ENCODE assay signal across 1 cellular context in genomic region chr19:4916292-4917082, GRCh38.
A peak's percentile ranks its signal among the peaks of the same experiment; 100 is the strongest.
TF ChIP-seq lines count a peak whose summit lies in the region.

No MANE protein-coding gene starts in this region.

TF ChIP-seq in GM12878, 131 proteins besides CTCF, POLR2A, EP300 and RAD21 (continued from another document):
- TF ChIP-seq PRDM15 (CRISPR knock-in tag; IDR thresholded peaks at IDR 0.05) (no peak), NR2F1 (conservative IDR thresholded peaks at IDR 0.05) (peak; percentile 87), SUZ12 (IDR thresholded peaks at IDR 0.05; ENCODE audit: unreplicated experiment) (no peak), SPI1 (IDR thresholded peaks at IDR 0.05; ENCODE audit: borderline replicate concordance, insufficient read depth, low read depth, low read length) (peak; percentile 75; the same call in 1 of the 2 replicates), ZNF207 (IDR thresholded peaks at IDR 0.05; ENCODE audit: borderline replicate concordance) (no peak), PML (IDR thresholded peaks at IDR 0.05; ENCODE audit: low read length) (no peak)
- TF ChIP-seq, protein P1, sequence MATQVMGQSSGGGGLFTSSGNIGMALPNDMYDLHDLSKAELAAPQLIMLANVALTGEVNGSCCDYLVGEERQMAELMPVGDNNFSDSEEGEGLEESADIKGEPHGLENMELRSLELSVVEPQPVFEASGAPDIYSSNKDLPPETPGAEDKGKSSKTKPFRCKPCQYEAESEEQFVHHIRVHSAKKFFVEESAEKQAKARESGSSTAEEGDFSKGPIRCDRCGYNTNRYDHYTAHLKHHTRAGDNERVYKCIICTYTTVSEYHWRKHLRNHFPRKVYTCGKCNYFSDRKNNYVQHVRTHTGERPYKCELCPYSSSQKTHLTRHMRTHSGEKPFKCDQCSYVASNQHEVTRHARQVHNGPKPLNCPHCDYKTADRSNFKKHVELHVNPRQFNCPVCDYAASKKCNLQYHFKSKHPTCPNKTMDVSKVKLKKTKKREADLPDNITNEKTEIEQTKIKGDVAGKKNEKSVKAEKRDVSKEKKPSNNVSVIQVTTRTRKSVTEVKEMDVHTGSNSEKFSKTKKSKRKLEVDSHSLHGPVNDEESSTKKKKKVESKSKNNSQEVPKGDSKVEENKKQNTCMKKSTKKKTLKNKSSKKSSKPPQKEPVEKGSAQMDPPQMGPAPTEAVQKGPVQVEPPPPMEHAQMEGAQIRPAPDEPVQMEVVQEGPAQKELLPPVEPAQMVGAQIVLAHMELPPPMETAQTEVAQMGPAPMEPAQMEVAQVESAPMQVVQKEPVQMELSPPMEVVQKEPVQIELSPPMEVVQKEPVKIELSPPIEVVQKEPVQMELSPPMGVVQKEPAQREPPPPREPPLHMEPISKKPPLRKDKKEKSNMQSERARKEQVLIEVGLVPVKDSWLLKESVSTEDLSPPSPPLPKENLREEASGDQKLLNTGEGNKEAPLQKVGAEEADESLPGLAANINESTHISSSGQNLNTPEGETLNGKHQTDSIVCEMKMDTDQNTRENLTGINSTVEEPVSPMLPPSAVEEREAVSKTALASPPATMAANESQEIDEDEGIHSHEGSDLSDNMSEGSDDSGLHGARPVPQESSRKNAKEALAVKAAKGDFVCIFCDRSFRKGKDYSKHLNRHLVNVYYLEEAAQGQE (IDR thresholded peaks at IDR 0.05; ENCODE audit: low read depth, low read length), result no peak
